25 cellular contexts compared by ENCODE assay signal in genomic region chr11:72008728-72009127, GRCh38. TPM values are rescaled to one million over a fixed set of nuclear protein-coding genes. Genes with fewer than 3 reads are reported as not detected.
DNase-seq lines count a peak whose midpoint lies in the region; ATAC-seq and TF ChIP-seq lines count a peak whose summit lies in the region.
"Had no signal": no experiment of that assay in that cellular context is flagged by ENCODE, and none has a peak within 500 bp of the region (broad histone marks: within the 10 kb centered on the region; RNA-seq: fewer than 3 reads in every experiment).

No MANE protein-coding gene starts in this region.

- H3K9me1 ChIP-seq in IMR-90 (ENCODE audit: insufficient read depth, low read length): 0 out of 2 replicates have a peak, but pooled peaks cover 5% of the 10 kb centered on the region

- no peak overlapping the region for H4K8ac ChIP-seq in IMR-90 (ENCODE audit: low read depth in 2 of 2, low read length in 2 of 2)

- DNase-seq in activated T-cell treated with anti-CD3 and anti-CD28 coated beads, Interleukin-2, amount 50 U/mL, for 72 hours: no peak
- no peak for DNase-seq in activated T-cell treated with anti-CD3 and anti-CD28 coated beads, Interleukin-2, amount 50 U/mL, for 48 hours
- DNase-seq in IMR-90 (no peak), NCI-H446 treated with DMSO at 0.1 percent for 48 hours (lab: John Stamatoyannopoulos, UW) (no peak)
- no peak for DNase-seq in central memory CD8-positive, alpha-beta T cell (ENCODE audit: low spot score in 2 of 2)
- no peak for DNase-seq in effector CD8-positive, alpha-beta T cell (lab: John Stamatoyannopoulos, UW)
- DNase-seq: activated CD4-positive, alpha-beta T cell treated with anti-CD3 and anti-CD28 coated beads for 36 hours; activated effector memory CD4-positive, alpha-beta T cell treated with Interleukin-2 at 50 U/mL for 16 hours; DMS79; GDM1; GM23248; Karpas-422; left ventricle myocardium superior; midbrain; naive thymus-derived CD8-positive, alpha-beta T cell; NCI-H1436 treated with DMSO at 0.1 percent for 48 hours; occipital lobe; SK-N-SH; upper lobe of right lung had no signal

- H2AFZ ChIP-seq in IMR-90 (replicated peaks; ENCODE audit: low read length, poor library complexity): no peak overlapping the region
- H2AFZ ChIP-seq: GM23248 had no signal

- H2BK120ac ChIP-seq in IMR-90 (ENCODE audit: low read depth, low read length): no peak overlapping the region

- no peak overlapping the region for H3K56ac ChIP-seq in IMR-90 (ENCODE audit: extremely low read depth, insufficient read depth, low read length)

- no peak overlapping the region for H2AK9ac ChIP-seq in IMR-90 (replicated peaks; ENCODE audit: low read depth, low read length, poor library complexity)

- H2BK15ac ChIP-seq in IMR-90 (ENCODE audit: low read depth, low read length): no peak overlapping the region

- H3K4ac ChIP-seq in IMR-90 (ENCODE audit: low read depth, low read length): no peak overlapping the region

- dilution Hi-C loops in IMR-90 (cut with HindIII; ENCODE audit: low sequenced_read_pairs, unreplicated experiment): no loop called here

- intact Hi-C loops in IMR-90 (cut with micrococcal nuclease): no loop called here

- no peak overlapping the region for H3K9ac ChIP-seq in IMR-90 (ENCODE audit: low read depth, low read length)
- H3K9ac ChIP-seq: GM23248, SK-N-SH had no signal

- peaks cover 27 to 44% of the 10 kb centered on the region in 2 experiments for H3K79me1 ChIP-seq in IMR-90 (ENCODE audit: low read depth in 1 of 2, low read length in 2 of 2)

- TF ChIP-seq POLR2A in IMR-90 (IDR thresholded peaks at IDR 0.05; ENCODE audit: low read depth, low read length): no peak

- H3K27me3 Mint-ChIP-seq in activated T-cell treated with anti-CD3 and anti-CD28 coated beads, Interleukin-2, amount 50 U/mL, for 72 hours (ENCODE audit: low read depth): no peaks in the 10 kb centered on the region
- no peaks in the 10 kb centered on the region for H3K27me3 Mint-ChIP-seq in central memory CD8-positive, alpha-beta T cell
- no peaks in the 10 kb centered on the region for H3K27me3 Mint-ChIP-seq in stimulated activated memory B cell treated with anti-CD40 and anti-IgM and Interleukin-4, amounts not matched to agents 10 μg/mL and 1 μg/mL and 100 μg/mL, for 72 hours
- H3K27me3 Mint-ChIP-seq: activated CD4-positive, alpha-beta T cell treated with anti-CD3 and anti-CD28 coated beads for 36 hours; B cell; naive thymus-derived CD8-positive, alpha-beta T cell had no signal

- H4K91ac ChIP-seq in IMR-90 (ENCODE audit: insufficient read depth, low read depth, low read length): no peak overlapping the region

- POLR2A ChIA-PET in IMR-90 (lab: Charles Lee; ENCODE audit: unreplicated experiment): no interaction called here

- peaks cover 6 to 26% of the 10 kb centered on the region in 2 donors for H3K36me3 Mint-ChIP-seq in activated T-cell treated with anti-CD3 and anti-CD28 coated beads, Interleukin-2, amount 50 U/mL, for 72 hours (ENCODE audit: insufficient read depth in 2 of 2)
- H3K36me3 Mint-ChIP-seq in central memory CD8-positive, alpha-beta T cell (ENCODE audit: insufficient read depth): peaks cover 40% of the 10 kb centered on the region
- H3K36me3 Mint-ChIP-seq in stimulated activated memory B cell treated with anti-CD40 and anti-IgM and Interleukin-4, amounts not matched to agents 10 μg/mL and 1 μg/mL and 100 μg/mL, for 72 hours: peaks cover 49% of the 10 kb centered on the region

- no peak overlapping the region for H3K4me3 Mint-ChIP-seq in activated T-cell treated with anti-CD3 and anti-CD28 coated beads, Interleukin-2, amount 50 U/mL, for 72 hours
- no peak overlapping the region for H3K4me3 Mint-ChIP-seq in central memory CD8-positive, alpha-beta T cell
- H3K4me3 Mint-ChIP-seq in stimulated activated memory B cell treated with anti-CD40 and anti-IgM and Interleukin-4, amounts not matched to agents 10 μg/mL and 1 μg/mL and 100 μg/mL, for 72 hours: no peak overlapping the region
- H3K4me3 Mint-ChIP-seq: activated CD4-positive, alpha-beta T cell treated with anti-CD3 and anti-CD28 coated beads for 36 hours; B cell; naive thymus-derived CD8-positive, alpha-beta T cell; T-helper 1 cell treated with Interleukin-12 subunit alpha and Interleukin-12 subunit beta and Interleukin-4 antibody, amounts not matched to agents 30 μg/mL and 1 μg/mL, for 36 hours had no signal

- no peak for TF ChIP-seq RAD21 in IMR-90 (IDR thresholded peaks at IDR 0.05; ENCODE audit: low read length)

- no peak overlapping the region for H2AK5ac ChIP-seq in IMR-90 (ENCODE audit: low read depth, low read length)

- H3K27me3 ChIP-seq in IMR-90 (ENCODE audit: control insufficient read depth, insufficient read depth, low read length): no peaks in the 10 kb centered on the region
- H3K27me3 ChIP-seq: body of pancreas, upper lobe of right lung had no signal

- no peaks in the 10 kb centered on the region for H3K4me1 ChIP-seq in IMR-90 (ENCODE audit: control insufficient read depth, insufficient read depth, low read length)

- TF ChIP-seq CTCF in IMR-90 (conservative IDR thresholded peaks at IDR 0.05; ENCODE audit: low read depth, low read length): no peak

- H2BK5ac ChIP-seq in IMR-90 (ENCODE audit: low read depth, low read length, poor library complexity, severe bottlenecking): no peak overlapping the region

- no peak overlapping the region for H3K27ac ChIP-seq in IMR-90 (ENCODE audit: insufficient read depth, low read length)
- H3K27ac ChIP-seq: body of pancreas, GM23248, HL-60, upper lobe of right lung had no signal

- H3K4me3 ChIP-seq in IMR-90 (ENCODE audit: insufficient read depth, low read depth, low read length): no peak overlapping the region
- H3K4me3 ChIP-seq: body of pancreas, GM23248, upper lobe of right lung had no signal

- TSS peak; percentile 5 for BruUV-seq in IMR-90 (replicated peaks; lab: Mats Ljungman, UMichigan)

- no peak overlapping the region for H3K14ac ChIP-seq in IMR-90 (replicated peaks; ENCODE audit: low read depth, low read length)

- H3K23ac ChIP-seq in IMR-90 (ENCODE audit: low read depth, low read length): no peak overlapping the region

- H3K9me3 ChIP-seq in IMR-90 (ENCODE audit: control insufficient read depth, insufficient read depth, low read length): no peaks in the 10 kb centered on the region
- H3K9me3 ChIP-seq: body of pancreas, SK-N-SH, upper lobe of right lung had no signal

- WGBS in IMR-90 (ENCODE audit: extremely low coverage in 2 of 2, insufficient read length in 1 of 2), 2 experiments: 80% methylated on average over 2 of the region's 7 CpGs; no CpG with 5 or more reads in 1 of the 2 experiments

- peak overlapping the region; percentile 42 for H3K27ac Mint-ChIP-seq in activated T-cell treated with anti-CD3 and anti-CD28 coated beads, Interleukin-2, amount 50 U/mL, for 72 hours
- peak overlapping the region; percentile 74 for H3K27ac Mint-ChIP-seq in central memory CD8-positive, alpha-beta T cell (ENCODE audit: low read depth)
- peak overlapping the region; percentile 50 for H3K27ac Mint-ChIP-seq in stimulated activated memory B cell treated with anti-CD40 and anti-IgM and Interleukin-4, amounts not matched to agents 10 μg/mL and 1 μg/mL and 100 μg/mL, for 72 hours
- H3K27ac Mint-ChIP-seq: T-helper 1 cell treated with Interleukin-12 subunit alpha and Interleukin-12 subunit beta and Interleukin-4 antibody, amounts not matched to agents 30 μg/mL and 1 μg/mL, for 36 hours had no signal

- no peak overlapping the region for H2BK20ac ChIP-seq in IMR-90 (ENCODE audit: low read depth, low read length)

- ATAC-seq in activated T-cell treated with anti-CD3 and anti-CD28 coated beads, Interleukin-2, amount 50 U/mL, for 72 hours (replicated peaks in 1 of 2): no peak
- ATAC-seq in IMR-90 (ENCODE audit: low read depth) (no peak), GM19467 (IDR thresholded peaks at IDR 0.05; ENCODE audit: unreplicated experiment) (no peak)
- ATAC-seq in central memory CD8-positive, alpha-beta T cell (replicated peaks; ENCODE audit: extremely low read depth, poor library complexity, severe bottlenecking): no peak
- ATAC-seq in stimulated activated memory B cell treated with anti-CD40 and anti-IgM and Interleukin-4, amounts not matched to agents 10 μg/mL and 1 μg/mL and 100 μg/mL, for 72 hours: no peak
- ATAC-seq: activated CD4-positive, alpha-beta T cell treated with anti-CD3 and anti-CD28 coated beads for 36 hours; body of pancreas; left ventricle myocardium superior; naive thymus-derived CD8-positive, alpha-beta T cell; upper lobe of right lung had no signal

- H4K5ac ChIP-seq in IMR-90 (ENCODE audit: low read depth, low read length): no peak overlapping the region

- H3K4me1 Mint-ChIP-seq in activated T-cell treated with anti-CD3 and anti-CD28 coated beads, Interleukin-2, amount 50 U/mL, for 72 hours (ENCODE audit: low read depth): peaks cover 4% of the 10 kb centered on the region
- H3K4me1 Mint-ChIP-seq in central memory CD8-positive, alpha-beta T cell: no peaks in the 10 kb centered on the region
- peaks cover 36% of the 10 kb centered on the region for H3K4me1 Mint-ChIP-seq in stimulated activated memory B cell treated with anti-CD40 and anti-IgM and Interleukin-4, amounts not matched to agents 10 μg/mL and 1 μg/mL and 100 μg/mL, for 72 hours
- H3K4me1 Mint-ChIP-seq: activated CD4-positive, alpha-beta T cell treated with anti-CD3 and anti-CD28 coated beads for 36 hours; B cell had no signal

- in situ Hi-C loops in IMR-90 (cut with MboI; ENCODE audit: low sequenced_read_pairs): no loop called here

- H3K4me2 ChIP-seq in IMR-90 (ENCODE audit: low read depth, low read length): no peak overlapping the region
- H3K4me2 ChIP-seq: SK-N-SH had no signal

- peaks cover 35% of the 10 kb centered on the region; the same call in 1 of the 2 replicates for H4K20me1 ChIP-seq in IMR-90 (ENCODE audit: insufficient read depth, low read length)

- H3K9me3 Mint-ChIP-seq in activated T-cell treated with anti-CD3 and anti-CD28 coated beads, Interleukin-2, amount 50 U/mL, for 72 hours: no peaks in the 10 kb centered on the region
- no peaks in the 10 kb centered on the region for H3K9me3 Mint-ChIP-seq in central memory CD8-positive, alpha-beta T cell
- no peaks in the 10 kb centered on the region for H3K9me3 Mint-ChIP-seq in stimulated activated memory B cell treated with anti-CD40 and anti-IgM and Interleukin-4, amounts not matched to agents 10 μg/mL and 1 μg/mL and 100 μg/mL, for 72 hours
- H3K9me3 Mint-ChIP-seq: naive thymus-derived CD8-positive, alpha-beta T cell; T-helper 1 cell treated with Interleukin-12 subunit alpha and Interleukin-12 subunit beta and Interleukin-4 antibody, amounts not matched to agents 30 μg/mL and 1 μg/mL, for 36 hours had no signal

- H3K18ac ChIP-seq in IMR-90 (ENCODE audit: low read depth, low read length): no peak overlapping the region

- CTCF ChIA-PET in IMR-90 (lab: Yijun Ruan, JAX): no interaction called here

- peaks cover 96% of the 10 kb centered on the region for H3K36me3 ChIP-seq in IMR-90 (ENCODE audit: control insufficient read depth, insufficient read depth, low read length)

TF ChIP-seq in IMR-90, 13 proteins besides CTCF, POLR2A, EP300 and RAD21 (continues in another document):
- no peak for TF ChIP-seq MAFK (IDR thresholded peaks at IDR 0.05; ENCODE audit: low read depth, low read length)

RNA-seq across cellular contexts. Expression of gene IL18BP, which starts 10.0 kb away (rescaled TPM):
- 10 to 100 TPM; 16.7 to 19.0 TPM for total RNA-seq in activated T-cell treated with anti-CD3 and anti-CD28 coated beads, Interleukin-2, amount 50 U/mL, for 72 hours
- total RNA-seq in IMR-90 (2012; rRNA removed): 0.83 and 0.90 TPM in 2 replicates
- 3.2 and 3.7 TPM in 2 replicates for polyA plus RNA-seq in IMR-90 (2012; rRNA removed)
- 0.55 and 0.79 TPM in 2 replicates for polyA plus RNA-seq in IMR-90 (2012; cell fraction: cytosol; rRNA removed)
- 41.8 and 42.5 TPM in 2 replicates for polyA plus RNA-seq in IMR-90 (2012; cell fraction: nucleus; rRNA removed; ENCODE audit: low replicate concordance)
